Comparison of ENCODE assay signal across 16 cellular contexts in genomic region chrX:30957753-30958152, GRCh38.
A peak's percentile ranks its signal among the peaks of the same experiment; 100 is the strongest.
DNase-seq lines count a peak whose midpoint lies in the region; ATAC-seq lines count a peak whose summit lies in the region.
"Had no signal": no experiment of that assay in that cellular context is flagged by ENCODE, and none has a peak within 500 bp of the region (broad histone marks: within the 10 kb centered on the region; RNA-seq: fewer than 3 reads in every experiment).

No MANE protein-coding gene starts in this region.

- no peak overlapping the region for H3K27ac ChIP-seq in epithelial cell of prostate

- DNase-seq in ELR (ENCODE audit: low read depth), result peak; percentile 27
- peak; percentile 81 for DNase-seq in NCI-H226
- peak; percentile 57 for DNase-seq in epithelial cell of prostate (ENCODE audit: low read depth, low spot score)
- DNase-seq in myocyte (ENCODE audit: low read depth), result peak; percentile 58
- no peak for DNase-seq in NCI-H774 (lab: John Stamatoyannopoulos, UW)
- no peak for DNase-seq in GM19240 (ENCODE audit: insufficient read length, low spot score)
- DNase-seq: activated CD8-positive, alpha-beta memory T cell treated with anti-CD3 and anti-CD28 coated beads for 24 hours; activated naive CD4-positive, alpha-beta T cell treated with anti-CD3 and anti-CD28 coated beads for 36 hours; CD8-positive, alpha-beta T cell; cortex of kidney; H9; NCI-H1930; posterior cingulate gyrus; stimulated activated CD4-positive, alpha-beta T cell treated with anti-CD3 and anti-CD28 coated beads, Interleukin-4, amount 100 ng/mL, for 24 hours had no signal

- ATAC-seq in HG03097 (IDR thresholded peaks at IDR 0.05; ENCODE audit: low FRiP score, unreplicated experiment) (no peak), GM21526 (IDR thresholded peaks at IDR 0.05; ENCODE audit: low FRiP score, unreplicated experiment) (no peak)
- ATAC-seq: CD8-positive, alpha-beta T cell had no signal

Comparison
In these comparisons a context has a peak if more than half of its experiments do, and no peak if none do; other contexts are left out.
1. DNase-seq: peak in ELR (single experiment), NCI-H226 (single experiment), epithelial cell of prostate (single experiment) and myocyte (single experiment); none in NCI-H774 (single experiment) and GM19240 (single experiment).